In genomic region chr12:54217309-54217661, GRCh38 we compare ENCODE assay signal across 7 cellular contexts. TPM values are rescaled to one million over a fixed set of nuclear protein-coding genes. Genes with fewer than 3 reads are reported as not detected.
DNase-seq lines count a peak whose midpoint lies in the region; ATAC-seq and TF ChIP-seq lines count a peak whose summit lies in the region.

No MANE protein-coding gene starts in this region.

- H3F3A ChIP-seq in GM23248 (ENCODE audit: insufficient read depth): peaks cover 8% of the 10 kb centered on the region

- no peak for ATAC-seq in HG03159 (IDR thresholded peaks at IDR 0.05; ENCODE audit: unreplicated experiment)

- H3K27ac ChIP-seq in GM23248 (no peak overlapping the region), SK-N-MC (peak overlapping the region; percentile 81)

- H3K4me3 ChIP-seq in GM23248 (peak overlapping the region; percentile 69), SK-N-MC (peak overlapping the region; percentile 74), fibroblast of mammary gland (ENCODE audit: control insufficient read depth, low read depth, low read length) (peak overlapping the region; percentile 26), skeletal muscle satellite cell (ENCODE audit: low read length) (peak overlapping the region; percentile 62)

- DNase-seq in GM23248 (no peak), SK-N-MC (ENCODE audit: low read depth, low spot score) (no peak), fibroblast of mammary gland (ENCODE audit: low read depth) (no peak)
- DNase-seq in stimulated activated CD4-positive, alpha-beta T cell treated with anti-CD3 and anti-CD28 coated beads, Interleukin-4, amount 100 ng/mL, for 1 hour: no peak
- DNase-seq in stimulated activated CD4-positive, alpha-beta T cell treated with anti-CD3 and anti-CD28 coated beads, Interleukin-4, amount 100 ng/mL, for 24 hours: no peak

- H3K4me1 ChIP-seq in GM23248 (ENCODE audit: insufficient read depth) (peaks cover 15% of the 10 kb centered on the region), skeletal muscle satellite cell (ENCODE audit: control insufficient read depth, insufficient read depth, low read length) (peaks cover 30% of the 10 kb centered on the region)

- H2AFZ ChIP-seq in GM23248: peak overlapping the region; percentile 82

- WGBS in GM23248 (ENCODE audit: low coverage in 1 of 2, low lambda C conversion rate in 2 of 2, missing lambda C conversion rate in 2 of 2), 2 experiments: 1% methylated on average over 9 to 11 of the region's 11 CpGs

- H3K27me3 ChIP-seq in GM23248 (replicated peaks; ENCODE audit: insufficient read depth): no peaks in the 10 kb centered on the region
- H3K27me3 ChIP-seq in skeletal muscle satellite cell (ENCODE audit: control insufficient read depth, insufficient read depth, low read length): no peaks in the 10 kb centered on the region

- H3K4me2 ChIP-seq in GM23248 (ENCODE audit: unreplicated experiment) (peak overlapping the region; percentile 97), skeletal muscle satellite cell (ENCODE audit: low read length) (peak overlapping the region; percentile 81)

- no peaks in the 10 kb centered on the region for H3K79me2 ChIP-seq in GM23248 (ENCODE audit: insufficient read depth)

- H4K20me1 ChIP-seq in GM23248 (ENCODE audit: insufficient read depth): no peaks in the 10 kb centered on the region

- in situ Hi-C loops in GM23248 (cut with MboI): no loop called here

- no peak for TF ChIP-seq CTCF in fibroblast of mammary gland (conservative IDR thresholded peaks at IDR 0.05; ENCODE audit: control insufficient read depth, insufficient read depth, low read depth, low read length)

- no peaks in the 10 kb centered on the region for H3K36me3 ChIP-seq in GM23248 (ENCODE audit: low read depth)
- no peaks in the 10 kb centered on the region for H3K36me3 ChIP-seq in SK-N-MC (ENCODE audit: insufficient read depth, low read length)
- no peaks in the 10 kb centered on the region for H3K36me3 ChIP-seq in skeletal muscle satellite cell (ENCODE audit: insufficient read depth, low read length)

- H3K9me3 ChIP-seq in GM23248 (ENCODE audit: low read depth): no peaks in the 10 kb centered on the region
- H3K9me3 ChIP-seq in SK-N-MC (ENCODE audit: low read depth, low read length): no peaks in the 10 kb centered on the region
- H3K9me3 ChIP-seq in skeletal muscle satellite cell (replicated peaks; ENCODE audit: low read length): no peaks in the 10 kb centered on the region

- H3K9ac ChIP-seq in GM23248: peak overlapping the region; percentile 56
- peak overlapping the region; percentile 84 for H3K9ac ChIP-seq in SK-N-MC (ENCODE audit: insufficient read length)
- peak overlapping the region; percentile 70 for H3K9ac ChIP-seq in skeletal muscle satellite cell (ENCODE audit: low read depth, low read length)

- no peaks in the 10 kb centered on the region for H3K9me2 ChIP-seq in GM23248 (ENCODE audit: insufficient read depth)

RNA-seq across cellular contexts. Expression of gene SMUG1, which starts 28.5 kb away (rescaled TPM):
- total RNA-seq in GM23248 (2014; rRNA removed; shearing (Covaris generic)): 34.5 and 38.2 TPM in 2 replicates
- polyA plus RNA-seq in GM23248 (2016; fragmentation: Nextera tagmentation; extraction: Ambion mirVana): 48.5 and 49.5 TPM in 2 replicates
- total RNA-seq in skeletal muscle satellite cell (2012; rRNA removed): 27.7 and 30.2 TPM in 2 replicates
